Comparison of ENCODE assay signal across 9 cellular contexts in genomic region chr12:9651265-9651729, GRCh38. TPM values are rescaled to one million over a fixed set of nuclear protein-coding genes. Genes with fewer than 3 reads are reported as not detected.
DNase-seq lines count a peak whose midpoint lies in the region; ATAC-seq and TF ChIP-seq lines count a peak whose summit lies in the region.
"Had no signal": no experiment of that assay in that cellular context is flagged by ENCODE, and none has a peak within 500 bp of the region (broad histone marks: within the 10 kb centered on the region; RNA-seq: fewer than 3 reads in every experiment).

No MANE protein-coding gene starts in this region.

- peak overlapping the region; percentile 100 for H3K4me3 Mint-ChIP-seq in activated CD4-positive, alpha-beta T cell treated with anti-CD3 and anti-CD28 coated beads for 36 hours
- H3K4me3 Mint-ChIP-seq in activated B cell treated with CpG ODN at 0.5 μM for 24 hours = peak overlapping the region; percentile 89
- peak overlapping the region; percentile 64 to 92 for H3K4me3 Mint-ChIP-seq in stimulated activated naive B cell treated with anti-CD40 and anti-IgM and Interleukin-4, amounts not matched to agents 10 μg/mL and 1 μg/mL and 100 μg/mL, for 72 hours

- no peaks in the 10 kb centered on the region; the same call in 1 of the 2 replicates for H3K36me3 ChIP-seq in WERI-Rb-1

- POLR2A ChIA-PET in activated CD4-positive, alpha-beta T cell treated with anti-CD3 and anti-CD28 coated beads for 36 hours (lab: Charles Lee) = interaction anchor here (0.6 to 5.0 kb wide), 7 partner anchors 10 to 141 kb away, joined by 3 to 190 read pairs (median 7); partner anchors contain the start of genes CD69 and CLEC2D
- POLR2A ChIA-PET in activated B cell treated with CpG ODN at 0.5 μM for 24 hours (lab: Charles Lee) = interaction anchor here (0.6 to 16.9 kb wide), 22 partner anchors 8 to 321 kb away, joined by 3 to 833 read pairs (median 9); partner anchors contain the start of genes CLEC2D and CLECL1

- CTCF ChIA-PET in activated CD4-positive, alpha-beta T cell treated with anti-CD3 and anti-CD28 coated beads for 36 hours (lab: Charles Lee) = interaction anchor here (0.9 to 11.1 kb wide), 4 partner anchors 15 to 110 kb away, joined by 3 to 124 read pairs (median 5); partner anchors contain the start of genes CD69 and CLEC2D
- CTCF ChIA-PET in activated B cell treated with CpG ODN at 0.5 μM for 24 hours (lab: Charles Lee) = interaction anchor here (0.8 to 1.7 kb wide), 2 partner anchors 18 to 57 kb away, joined by 5 to 7 read pairs; no protein-coding TSS in a partner anchor

- intact Hi-C loops in activated CD4-positive, alpha-beta T cell treated with anti-CD3 and anti-CD28 coated beads for 36 hours (cut with DNase I, micrococcal nuclease) = loop anchor here in 1 of 2 experiments (5.0 kb wide), 1 partner anchor 204 kb away; no protein-coding TSS in a partner anchor
- intact Hi-C loops in activated B cell treated with CpG ODN at 0.5 μM for 24 hours (cut with micrococcal nuclease) = no loop called here

- H3K27ac Mint-ChIP-seq in activated CD4-positive, alpha-beta T cell treated with anti-CD3 and anti-CD28 coated beads for 36 hours = peak overlapping the region; percentile 100
- H3K27ac Mint-ChIP-seq in activated B cell treated with CpG ODN at 0.5 μM for 24 hours = peak overlapping the region; percentile 98
- H3K27ac Mint-ChIP-seq in stimulated activated naive B cell treated with anti-CD40 and anti-IgM and Interleukin-4, amounts not matched to agents 10 μg/mL and 1 μg/mL and 100 μg/mL, for 72 hours = peak overlapping the region; percentile 97

- H3K36me3 Mint-ChIP-seq in activated CD4-positive, alpha-beta T cell treated with anti-CD3 and anti-CD28 coated beads for 36 hours (ENCODE audit: low read depth) = peaks cover 75% of the 10 kb centered on the region
- peaks cover 65% of the 10 kb centered on the region for H3K36me3 Mint-ChIP-seq in activated B cell treated with CpG ODN at 0.5 μM for 24 hours (ENCODE audit: low read depth)
- H3K36me3 Mint-ChIP-seq in stimulated activated naive B cell treated with anti-CD40 and anti-IgM and Interleukin-4, amounts not matched to agents 10 μg/mL and 1 μg/mL and 100 μg/mL, for 72 hours = peaks cover 36 to 52% of the 10 kb centered on the region in 2 donors

- H3K27me3 ChIP-seq in WERI-Rb-1 (ENCODE audit: insufficient read depth, low read depth, severe bottlenecking) = no peaks in the 10 kb centered on the region

- no peaks in the 10 kb centered on the region for H3K9me3 ChIP-seq in WERI-Rb-1 (ENCODE audit: severe bottlenecking)
- H3K9me3 ChIP-seq: A549 had no signal

- DNase-seq in activated CD4-positive, alpha-beta T cell treated with anti-CD3 and anti-CD28 coated beads for 36 hours = peak; percentile 84
- no peak for DNase-seq in activated CD4-positive, alpha-beta T cell treated with anti-CD3 and anti-CD28 coated beads, Interleukin-2, amount 50 U/mL, for 1 hour
- DNase-seq in activated B cell treated with CpG ODN at 0.5 μM for 24 hours = no peak
- peak; percentile 76 for DNase-seq in fibroblast of mammary gland (ENCODE audit: low read depth)
- DNase-seq in stimulated activated naive B cell treated with anti-CD40 and anti-IgM and Interleukin-4, amounts not matched to agents 10 μg/mL and 1 μg/mL and 100 μg/mL, for 72 hours = peak; percentile 65
- no peak for DNase-seq in WERI-Rb-1

- peaks cover 59% of the 10 kb centered on the region for H3K4me1 Mint-ChIP-seq in activated CD4-positive, alpha-beta T cell treated with anti-CD3 and anti-CD28 coated beads for 36 hours
- H3K4me1 Mint-ChIP-seq in activated B cell treated with CpG ODN at 0.5 μM for 24 hours = peaks cover 71% of the 10 kb centered on the region
- H3K4me1 Mint-ChIP-seq in stimulated activated naive B cell treated with anti-CD40 and anti-IgM and Interleukin-4, amounts not matched to agents 10 μg/mL and 1 μg/mL and 100 μg/mL, for 72 hours = peaks cover 43 to 69% of the 10 kb centered on the region in 2 donors

- H3K4me3 ChIP-seq in fibroblast of mammary gland (ENCODE audit: control insufficient read depth, low read depth, low read length) (no peak overlapping the region), WERI-Rb-1 (ENCODE audit: low read depth, low read length) (no peak overlapping the region)
- H3K4me3 ChIP-seq: A549 had no signal

- ATAC-seq in activated CD4-positive, alpha-beta T cell treated with anti-CD3 and anti-CD28 coated beads for 36 hours = peak; percentile 43
- ATAC-seq in activated B cell treated with CpG ODN at 0.5 μM for 24 hours (ENCODE audit: low read depth) (no peak), GM21381 (IDR thresholded peaks at IDR 0.05; ENCODE audit: unreplicated experiment) (no peak), esophagus mucosa (no peak)
- ATAC-seq in stimulated activated naive B cell treated with anti-CD40 and anti-IgM and Interleukin-4, amounts not matched to agents 10 μg/mL and 1 μg/mL and 100 μg/mL, for 72 hours (replicated peaks) = peak; percentile 8 to 12
- ATAC-seq: A549 had no signal

- no peak overlapping the region for H3K27ac ChIP-seq in WERI-Rb-1
- H3K27ac ChIP-seq: A549 had no signal

- no peaks in the 10 kb centered on the region for H3K9me3 Mint-ChIP-seq in activated CD4-positive, alpha-beta T cell treated with anti-CD3 and anti-CD28 coated beads for 36 hours (ENCODE audit: low read depth)
- H3K9me3 Mint-ChIP-seq in activated B cell treated with CpG ODN at 0.5 μM for 24 hours = peaks cover 8% of the 10 kb centered on the region
- H3K9me3 Mint-ChIP-seq in stimulated activated naive B cell treated with anti-CD40 and anti-IgM and Interleukin-4, amounts not matched to agents 10 μg/mL and 1 μg/mL and 100 μg/mL, for 72 hours = peaks cover 3 to 4% of the 10 kb centered on the region in 2 donors

- H3K27me3 Mint-ChIP-seq in activated CD4-positive, alpha-beta T cell treated with anti-CD3 and anti-CD28 coated beads for 36 hours = no peaks in the 10 kb centered on the region
- no peaks in the 10 kb centered on the region for H3K27me3 Mint-ChIP-seq in activated B cell treated with CpG ODN at 0.5 μM for 24 hours
- no peaks in the 10 kb centered on the region for H3K27me3 Mint-ChIP-seq in stimulated activated naive B cell treated with anti-CD40 and anti-IgM and Interleukin-4, amounts not matched to agents 10 μg/mL and 1 μg/mL and 100 μg/mL, for 72 hours

- no peak for TF ChIP-seq CTCF in activated B cell treated with CpG ODN at 0.5 μM for 24 hours (IDR thresholded peaks at IDR 0.05)
- TF ChIP-seq CTCF in fibroblast of mammary gland (conservative IDR thresholded peaks at IDR 0.05; ENCODE audit: control insufficient read depth, insufficient read depth, low read depth, low read length) = no peak
- TF ChIP-seq CTCF in WERI-Rb-1 (IDR thresholded peaks at IDR 0.05; ENCODE audit: low read depth, low read length) = no peak

RNA-seq across cellular contexts. Expression of gene CLEC2D, which starts 18.2 kb away (rescaled TPM):
- 100 to 1,000 TPM; 190 to 212 TPM for total RNA-seq in activated CD4-positive, alpha-beta T cell treated with anti-CD3 and anti-CD28 coated beads for 36 hours
- total RNA-seq in activated B cell treated with CpG ODN at 0.5 μM for 24 hours = 437 and 492 TPM in 2 replicates
- 3.7 TPM for total RNA-seq in esophagus mucosa

RNA-seq across cellular contexts. Expression of gene KLRB1, which starts 43.6 kb away (rescaled TPM):
- total RNA-seq in activated CD4-positive, alpha-beta T cell treated with anti-CD3 and anti-CD28 coated beads for 36 hours = under 1 TPM; 0.40 to 0.87 TPM
- total RNA-seq in activated B cell treated with CpG ODN at 0.5 μM for 24 hours = 0.20 TPM in 1 of 2 replicates, not detected in the other
- 0.56 TPM for total RNA-seq in esophagus mucosa

Comparison
In these comparisons a context has a peak if more than half of its experiments do, and no peak if none do; other contexts are left out.
1. DNase-seq: peak in activated CD4-positive, alpha-beta T cell treated with anti-CD3 and anti-CD28 coated beads for 36 hours (single experiment), fibroblast of mammary gland (single experiment) and stimulated activated naive B cell treated with anti-CD40 and anti-IgM and Interleukin-4, amounts not matched to agents 10 μg/mL and 1 μg/mL and 100 μg/mL, for 72 hours (single experiment); none in activated CD4-positive, alpha-beta T cell treated with anti-CD3 and anti-CD28 coated beads, Interleukin-2, amount 50 U/mL, for 1 hour (single experiment), activated B cell treated with CpG ODN at 0.5 μM for 24 hours (single experiment) and WERI-Rb-1 (single experiment).
2. ATAC-seq: peak in activated CD4-positive, alpha-beta T cell treated with anti-CD3 and anti-CD28 coated beads for 36 hours (single experiment) and stimulated activated naive B cell treated with anti-CD40 and anti-IgM and Interleukin-4, amounts not matched to agents 10 μg/mL and 1 μg/mL and 100 μg/mL, for 72 hours (2 of 2); none in activated B cell treated with CpG ODN at 0.5 μM for 24 hours (single experiment), GM21381 (single experiment) and esophagus mucosa (single experiment).
3. RNA of gene CLEC2D, which starts 18.2 kb away (total RNA-seq): 437 to 492 TPM in activated B cell treated with CpG ODN at 0.5 μM for 24 hours and 190 to 212 TPM in activated CD4-positive, alpha-beta T cell treated with anti-CD3 and anti-CD28 coated beads for 36 hours; 3.7 TPM in esophagus mucosa (single experiment); every median in the first group is over 10 times any median in the second.
4. Peak in every context shown above with its lines, with median percentiles within 50 percentile points of each other: H3K27ac Mint-ChIP-seq and H3K4me3 Mint-ChIP-seq.